ENCODE assay signal across 10 cellular contexts in the genomic region with DNA sequence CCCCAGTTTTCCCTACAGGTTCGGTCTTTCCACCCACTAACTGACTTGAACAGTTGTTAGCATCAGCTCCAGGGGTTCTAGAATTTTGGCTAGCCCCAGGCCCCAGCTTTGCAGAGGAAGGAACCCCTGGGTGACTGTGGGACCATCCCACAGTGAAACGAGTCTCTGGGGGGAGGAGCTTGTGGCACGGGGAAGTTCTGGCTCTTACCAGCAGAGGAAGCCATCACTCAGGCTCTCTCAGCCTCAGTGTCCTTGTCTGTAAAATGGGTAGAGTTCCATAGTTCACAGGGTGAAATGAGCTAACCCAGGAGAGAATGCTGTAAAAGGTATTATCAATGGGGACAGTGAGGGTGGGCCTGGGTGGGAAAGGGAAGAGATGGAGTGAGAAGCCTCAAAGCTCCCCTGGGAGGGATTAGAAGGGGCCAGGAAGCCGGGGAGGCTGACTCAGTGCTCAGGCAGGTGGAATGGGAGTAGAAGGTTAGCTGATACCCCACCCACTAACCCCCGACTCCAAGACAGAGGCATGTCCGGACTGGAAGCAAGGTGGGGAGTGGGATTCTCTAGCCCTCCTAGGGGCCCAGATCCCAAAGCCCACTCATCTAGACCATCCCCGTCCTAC. TPM values are rescaled to one million over a fixed set of nuclear protein-coding genes. Genes with fewer than 3 reads are reported as not detected.
DNase-seq lines count a peak whose midpoint lies in the region; ATAC-seq and TF ChIP-seq lines count a peak whose summit lies in the region.
"Had no signal": no experiment of that assay in that cellular context is flagged by ENCODE, and none has a peak within 500 bp of the region (broad histone marks: within the 10 kb centered on the region; RNA-seq: fewer than 3 reads in every experiment).

No MANE protein-coding gene starts in this region.

- intact Hi-C loops in sigmoid colon (cut with DNase I), result loop anchor here (1.0 kb wide), 1 partner anchor 31 kb away; no protein-coding TSS in a partner anchor
- intact Hi-C loops in Caco-2 (cut with micrococcal nuclease; ENCODE audit: unreplicated experiment), result no loop called here

- no peaks in the 10 kb centered on the region for H3K27me3 ChIP-seq in sigmoid colon
- H3K27me3 ChIP-seq in Caco-2 (replicated peaks; ENCODE audit: control insufficient read depth, insufficient read depth, low read length), result no peaks in the 10 kb centered on the region

- H3K36me3 ChIP-seq in sigmoid colon (no peaks in the 10 kb centered on the region), Caco-2 (ENCODE audit: control insufficient read depth, insufficient read depth, low read length) (no peaks in the 10 kb centered on the region)

- no peaks in the 10 kb centered on the region for H3K9me3 Mint-ChIP-seq in Caco-2 (ENCODE audit: unreplicated experiment)

- no peak overlapping the region for H3K4me3 ChIP-seq in GM12864 (ENCODE audit: low read depth, low read length)
- H3K4me3 ChIP-seq in fibroblast of the aortic adventitia (ENCODE audit: low read depth, low read length), result peak overlapping the region; percentile 22
- H3K4me3 ChIP-seq in sigmoid colon, result peak overlapping the region in 3 of 4 donors; percentile 12 to 30 (median 27)
- no peak overlapping the region for H3K4me3 ChIP-seq in Caco-2 (ENCODE audit: low read depth, low read length)

- H3K27me3 Mint-ChIP-seq in Caco-2 (ENCODE audit: insufficient read depth, unreplicated experiment), result no peaks in the 10 kb centered on the region

- CTCF ChIA-PET in Caco-2 (lab: Charles Lee), result no interaction called here

- no TSS peak for BruUV-seq in Caco-2 (replicated peaks; lab: Mats Ljungman, UMichigan)

- no peak for DNase-seq in GM12864 (ENCODE audit: low read depth)
- DNase-seq in RPMI7951 (ENCODE audit: low read depth), result peak; percentile 63
- peak; percentile 71 for DNase-seq in fibroblast of the aortic adventitia (ENCODE audit: low read depth)
- DNase-seq in sigmoid colon, result no peak
- no peak for DNase-seq in NOMO-1 treated with DMSO at 0.1 percent for 48 hours (lab: John Stamatoyannopoulos, UW; ENCODE audit: unreplicated experiment)
- no peak for DNase-seq in ureter (ENCODE audit: low spot score)
- DNase-seq in Caco-2, result no peak
- DNase-seq: activated CD4-positive, alpha-beta T cell treated with anti-CD3 and anti-CD28 coated beads for 4 hours; KG1 had no signal

- peaks cover 0 to 80% (median 68%) of the 10 kb centered on the region in 4 donors for H3K4me1 ChIP-seq in sigmoid colon
- no peaks in the 10 kb centered on the region for H3K4me1 ChIP-seq in Caco-2

- no peak overlapping the region for H3K4me3 Mint-ChIP-seq in Caco-2 (ENCODE audit: unreplicated experiment)

- TF ChIP-seq CTCF in GM12864 (IDR thresholded peaks at IDR 0.05; ENCODE audit: low read depth, low read length, missing control alignments), result peak; percentile 21
- TF ChIP-seq CTCF in fibroblast of the aortic adventitia (IDR thresholded peaks at IDR 0.05; ENCODE audit: insufficient read depth, low read length), result peak; percentile 29
- TF ChIP-seq CTCF in sigmoid colon (IDR thresholded peaks at IDR 0.05), result no peak
- TF ChIP-seq CTCF in Caco-2 (IDR thresholded peaks at IDR 0.05; ENCODE audit: insufficient read depth in 1 of 2, low read depth in 1 of 2, low read length in 1 of 2, severe bottlenecking in 1 of 2, unreplicated experiment in 1 of 2), result no peak

- H3K9me3 ChIP-seq in sigmoid colon, result no peaks in the 10 kb centered on the region
- H3K9me3 ChIP-seq in Caco-2, result no peaks in the 10 kb centered on the region

- ATAC-seq in HG02870 (IDR thresholded peaks at IDR 0.05; ENCODE audit: unreplicated experiment), result no peak

- no peaks in the 10 kb centered on the region for H3K36me3 Mint-ChIP-seq in Caco-2 (ENCODE audit: insufficient read depth, unreplicated experiment)

- POLR2A ChIA-PET in Caco-2 (lab: Charles Lee), result no interaction called here

- whole genome bisulfite sequencing in sigmoid colon, 2 donors, result 57 to 66% methylated on average over 7 of the region's 7 CpGs

- no peak for TF ChIP-seq POLR2A in sigmoid colon (IDR thresholded peaks at IDR 0.05)

- no peak overlapping the region for H3K27ac Mint-ChIP-seq in Caco-2 (ENCODE audit: unreplicated experiment)

- H3K27ac ChIP-seq in sigmoid colon, result peak overlapping the region; percentile 67 to 97 (median 96)

- H3K4me1 Mint-ChIP-seq in Caco-2 (ENCODE audit: low read depth, unreplicated experiment), result no peaks in the 10 kb centered on the region

- TF ChIP-seq EP300 in sigmoid colon (IDR thresholded peaks at IDR 0.05), result no peak

RNA-seq across cellular contexts. Expression of gene CDC42EP4, which starts 30.9 kb away (rescaled TPM):
- total RNA-seq in RPMI7951 (2014; rRNA removed; shearing (Covaris generic)), result 12.9 and 16.5 TPM in 2 replicates
- total RNA-seq in fibroblast of the aortic adventitia (ENCODE audit: low replicate concordance), result 35.5 and 41.8 TPM in 2 replicates
- total RNA-seq in sigmoid colon, result 10 to 100 TPM; 68.1 to 87.6 (median 76.0) TPM
- 10 to 100 TPM; 44.0 to 57.3 (median 46.2) TPM for polyA plus RNA-seq in sigmoid colon
- 70.8 TPM for total RNA-seq in ureter
- total RNA-seq in Caco-2 (2022), result 25.8 and 27.9 TPM in 2 replicates

Comparison
In these comparisons a context has a peak if more than half of its experiments do, and no peak if none do; other contexts are left out.
1. DNase-seq: peak in RPMI7951 (single experiment) and fibroblast of the aortic adventitia (single experiment); none in GM12864 (single experiment), sigmoid colon (single experiment), NOMO-1 treated with DMSO at 0.1 percent for 48 hours (single experiment), ureter (single experiment) and Caco-2 (0 of 2).
2. H3K4me3 ChIP-seq: peak in fibroblast of the aortic adventitia (single experiment) and sigmoid colon (3 of 4); none in GM12864 (single experiment) and Caco-2 (single experiment).
3. CTCF ChIP-seq: peak in GM12864 (single experiment) and fibroblast of the aortic adventitia (single experiment); none in sigmoid colon (0 of 4) and Caco-2 (0 of 2).